Comparison of ENCODE assay signal across 14 cellular contexts in genomic region chr5:127321465-127321864, GRCh38.
DNase-seq lines count a peak whose midpoint lies in the region; ATAC-seq and TF ChIP-seq lines count a peak whose summit lies in the region.
"Had no signal": no experiment of that assay in that cellular context is flagged by ENCODE, and none has a peak within 500 bp of the region (broad histone marks: within the 10 kb centered on the region; RNA-seq: fewer than 3 reads in every experiment).

No MANE protein-coding gene starts in this region.

- H4K20me1 ChIP-seq in Loucy (ENCODE audit: insufficient read depth, low read length, poor library complexity, severe bottlenecking), result no peaks in the 10 kb centered on the region

- no peaks in the 10 kb centered on the region for H3K9me2 ChIP-seq in Loucy (replicated peaks; ENCODE audit: low read depth, low read length)

- no peak overlapping the region for H3K9ac ChIP-seq in Loucy (ENCODE audit: low read depth, low read length, poor library complexity, severe bottlenecking)

- no peak for DNase-seq in stimulated activated naive CD8-positive, alpha-beta T cell treated with anti-CD3 and anti-CD28 coated beads, Interleukin-15, Interleukin-2, amounts not matched to agents 100 U/mL and 50 U/mL, for 24 hours
- DNase-seq in activated naive CD8-positive, alpha-beta T cell treated with anti-CD3 and anti-CD28 coated beads, Interleukin-2, amount 50 U/mL, for 24 hours, result no peak
- DNase-seq in stimulated activated naive B cell treated with anti-CD40 and anti-IgM and Interleukin-4, amounts not matched to agents 10 μg/mL and 1 μg/mL and 100 μg/mL, for 72 hours, result peak; percentile 2
- DNase-seq in T-helper 2 cell treated with Interferon-gamma antibody and Interleukin-4, amounts not matched to agents 5 μg/mL and 100 μg/mL, for 36 hours (ENCODE audit: low spot score), result no peak
- DNase-seq in GM13977 (ENCODE audit: low spot score), result no peak
- DNase-seq: Caco-2; CD8-positive, alpha-beta T cell; DND-41; GDM1 had no signal

- H3K9me3 Mint-ChIP-seq in stimulated activated naive CD8-positive, alpha-beta T cell treated with anti-CD3 and anti-CD28 coated beads, Interleukin-15, Interleukin-2, amounts not matched to agents 100 ng/mL and 50 ng/mL, for 24 hours, result no peaks in the 10 kb centered on the region
- no peaks in the 10 kb centered on the region for H3K9me3 Mint-ChIP-seq in activated naive CD8-positive, alpha-beta T cell treated with anti-CD3 and anti-CD28 coated beads, Interleukin-2, amount 50 U/mL, for 24 hours
- no peaks in the 10 kb centered on the region for H3K9me3 Mint-ChIP-seq in stimulated activated naive B cell treated with anti-CD40 and anti-IgM and Interleukin-4, amounts not matched to agents 10 μg/mL and 1 μg/mL and 100 μg/mL, for 72 hours
- H3K9me3 Mint-ChIP-seq in T-helper 2 cell treated with Interferon-gamma antibody and Interleukin-4, amounts not matched to agents 5 μg/mL and 100 μg/mL, for 36 hours, result no peaks in the 10 kb centered on the region
- H3K9me3 Mint-ChIP-seq: CD8-positive, alpha-beta T cell had no signal

- peaks cover 6% of the 10 kb centered on the region for H3K27me3 Mint-ChIP-seq in stimulated activated naive CD8-positive, alpha-beta T cell treated with anti-CD3 and anti-CD28 coated beads, Interleukin-15, Interleukin-2, amounts not matched to agents 100 ng/mL and 50 ng/mL, for 24 hours
- H3K27me3 Mint-ChIP-seq in activated naive CD8-positive, alpha-beta T cell treated with anti-CD3 and anti-CD28 coated beads, Interleukin-2, amount 50 U/mL, for 24 hours, result peaks cover 6% of the 10 kb centered on the region
- peaks cover 5 to 19% of the 10 kb centered on the region in 2 donors for H3K27me3 Mint-ChIP-seq in stimulated activated naive B cell treated with anti-CD40 and anti-IgM and Interleukin-4, amounts not matched to agents 10 μg/mL and 1 μg/mL and 100 μg/mL, for 72 hours
- H3K27me3 Mint-ChIP-seq in T-helper 2 cell treated with Interferon-gamma antibody and Interleukin-4, amounts not matched to agents 5 μg/mL and 100 μg/mL, for 36 hours (ENCODE audit: low read depth), result peaks cover 12% of the 10 kb centered on the region

- no peak overlapping the region for H3K4me3 ChIP-seq in Loucy (ENCODE audit: low read length, poor library complexity, severe bottlenecking)

- no peaks in the 10 kb centered on the region for H3K79me2 ChIP-seq in Loucy (ENCODE audit: insufficient read depth, low read length)

- no peaks in the 10 kb centered on the region for H3K36me3 ChIP-seq in Loucy (ENCODE audit: insufficient read depth, low read length)

- H3K36me3 Mint-ChIP-seq in stimulated activated naive CD8-positive, alpha-beta T cell treated with anti-CD3 and anti-CD28 coated beads, Interleukin-15, Interleukin-2, amounts not matched to agents 100 ng/mL and 50 ng/mL, for 24 hours (ENCODE audit: low read depth), result no peaks in the 10 kb centered on the region
- H3K36me3 Mint-ChIP-seq in activated naive CD8-positive, alpha-beta T cell treated with anti-CD3 and anti-CD28 coated beads, Interleukin-2, amount 50 U/mL, for 24 hours (ENCODE audit: low read depth), result no peaks in the 10 kb centered on the region
- no peaks in the 10 kb centered on the region for H3K36me3 Mint-ChIP-seq in stimulated activated naive B cell treated with anti-CD40 and anti-IgM and Interleukin-4, amounts not matched to agents 10 μg/mL and 1 μg/mL and 100 μg/mL, for 72 hours
- H3K36me3 Mint-ChIP-seq in T-helper 2 cell treated with Interferon-gamma antibody and Interleukin-4, amounts not matched to agents 5 μg/mL and 100 μg/mL, for 36 hours (ENCODE audit: low read depth), result no peaks in the 10 kb centered on the region
- H3K36me3 Mint-ChIP-seq: CD14-positive monocyte; CD8-positive, alpha-beta T cell had no signal

- no peak overlapping the region for H2AFZ ChIP-seq in Loucy (ENCODE audit: low read length)

- H3K4me1 ChIP-seq in Loucy (ENCODE audit: insufficient read depth, low read length, poor library complexity, severe bottlenecking), result peaks cover 28% of the 10 kb centered on the region
- H3K4me1 ChIP-seq: Caco-2 had no signal

- in situ Hi-C loops in GM13977 (cut with MboI; ENCODE audit: low pct_unique_long_range_greater_than_20kb, low sequenced_read_pairs, unreplicated experiment), result loop anchor here (25.0 kb wide), 2 partner anchors 459 to 659 kb away; no protein-coding TSS in a partner anchor

- ATAC-seq in stimulated activated naive CD8-positive, alpha-beta T cell treated with anti-CD3 and anti-CD28 coated beads, Interleukin-15, Interleukin-2, amounts not matched to agents 100 U/mL and 50 U/mL, for 24 hours, result no peak
- peak; percentile 11 for ATAC-seq in activated naive CD8-positive, alpha-beta T cell treated with anti-CD3 and anti-CD28 coated beads, Interleukin-2, amount 50 U/mL, for 24 hours
- ATAC-seq in stimulated activated naive B cell treated with anti-CD40 and anti-IgM and Interleukin-4, amounts not matched to agents 10 μg/mL and 1 μg/mL and 100 μg/mL, for 72 hours (replicated peaks), result peak; percentile 72 to 74
- ATAC-seq in activated CD4-positive, CD25-positive, alpha-beta regulatory T cell treated with anti-CD3 and anti-CD28 coated beads, Interleukin-2, amount 50 U/mL, for 24 hours, result no peak
- ATAC-seq: CD8-positive, alpha-beta T cell had no signal

- no peak overlapping the region for H3K4me3 Mint-ChIP-seq in stimulated activated naive CD8-positive, alpha-beta T cell treated with anti-CD3 and anti-CD28 coated beads, Interleukin-15, Interleukin-2, amounts not matched to agents 100 ng/mL and 50 ng/mL, for 24 hours
- no peak overlapping the region for H3K4me3 Mint-ChIP-seq in activated naive CD8-positive, alpha-beta T cell treated with anti-CD3 and anti-CD28 coated beads, Interleukin-2, amount 50 U/mL, for 24 hours
- H3K4me3 Mint-ChIP-seq in stimulated activated naive B cell treated with anti-CD40 and anti-IgM and Interleukin-4, amounts not matched to agents 10 μg/mL and 1 μg/mL and 100 μg/mL, for 72 hours, result no peak overlapping the region
- H3K4me3 Mint-ChIP-seq in T-helper 2 cell treated with Interferon-gamma antibody and Interleukin-4, amounts not matched to agents 5 μg/mL and 100 μg/mL, for 36 hours, result no peak overlapping the region
- H3K4me3 Mint-ChIP-seq: B cell; CD14-positive monocyte; CD8-positive, alpha-beta T cell had no signal

- peak overlapping the region; percentile 77 for H3K4me2 ChIP-seq in Loucy (ENCODE audit: low read depth, low read length, poor library complexity, severe bottlenecking)

- no peaks in the 10 kb centered on the region for H3K27me3 ChIP-seq in Loucy (ENCODE audit: insufficient read depth, low read length, poor library complexity, severe bottlenecking)

- no peaks in the 10 kb centered on the region for H3K9me3 ChIP-seq in Loucy (ENCODE audit: insufficient read depth, low read depth, low read length)
- H3K9me3 ChIP-seq: Caco-2 had no signal

- H3K4me1 Mint-ChIP-seq in stimulated activated naive CD8-positive, alpha-beta T cell treated with anti-CD3 and anti-CD28 coated beads, Interleukin-15, Interleukin-2, amounts not matched to agents 100 ng/mL and 50 ng/mL, for 24 hours (ENCODE audit: low read depth), result peaks cover 28% of the 10 kb centered on the region
- H3K4me1 Mint-ChIP-seq in activated naive CD8-positive, alpha-beta T cell treated with anti-CD3 and anti-CD28 coated beads, Interleukin-2, amount 50 U/mL, for 24 hours, result peaks cover 26% of the 10 kb centered on the region
- H3K4me1 Mint-ChIP-seq in stimulated activated naive B cell treated with anti-CD40 and anti-IgM and Interleukin-4, amounts not matched to agents 10 μg/mL and 1 μg/mL and 100 μg/mL, for 72 hours, result peaks cover 12 to 18% of the 10 kb centered on the region in 2 donors
- H3K4me1 Mint-ChIP-seq in T-helper 2 cell treated with Interferon-gamma antibody and Interleukin-4, amounts not matched to agents 5 μg/mL and 100 μg/mL, for 36 hours (ENCODE audit: low read depth), result peaks cover 7% of the 10 kb centered on the region

- H3F3A ChIP-seq in Loucy (ENCODE audit: low read depth), result 0 out of 2 replicates have a peak, but pooled peaks cover 3% of the 10 kb centered on the region

- peak overlapping the region; percentile 33 for H3K27ac Mint-ChIP-seq in stimulated activated naive CD8-positive, alpha-beta T cell treated with anti-CD3 and anti-CD28 coated beads, Interleukin-15, Interleukin-2, amounts not matched to agents 100 ng/mL and 50 ng/mL, for 24 hours
- no peak overlapping the region for H3K27ac Mint-ChIP-seq in activated naive CD8-positive, alpha-beta T cell treated with anti-CD3 and anti-CD28 coated beads, Interleukin-2, amount 50 U/mL, for 24 hours
- no peak overlapping the region for H3K27ac Mint-ChIP-seq in stimulated activated naive B cell treated with anti-CD40 and anti-IgM and Interleukin-4, amounts not matched to agents 10 μg/mL and 1 μg/mL and 100 μg/mL, for 72 hours
- H3K27ac Mint-ChIP-seq in T-helper 2 cell treated with Interferon-gamma antibody and Interleukin-4, amounts not matched to agents 5 μg/mL and 100 μg/mL, for 36 hours, result no peak overlapping the region
- H3K27ac Mint-ChIP-seq: B cell; CD14-positive monocyte; CD8-positive, alpha-beta T cell had no signal

- no peak for TF ChIP-seq CTCF in Loucy (conservative IDR thresholded peaks at IDR 0.05; ENCODE audit: low read length)
- TF ChIP-seq CTCF in GM13977 (IDR thresholded peaks at IDR 0.05; ENCODE audit: extremely low read depth, insufficient read depth, missing control alignments), result no peak

Comparison
In these comparisons a context has a peak if more than half of its experiments do, and no peak if none do; other contexts are left out.
1. ATAC-seq: peak in activated naive CD8-positive, alpha-beta T cell treated with anti-CD3 and anti-CD28 coated beads, Interleukin-2, amount 50 U/mL, for 24 hours (single experiment) and stimulated activated naive B cell treated with anti-CD40 and anti-IgM and Interleukin-4, amounts not matched to agents 10 μg/mL and 1 μg/mL and 100 μg/mL, for 72 hours (2 of 2); none in stimulated activated naive CD8-positive, alpha-beta T cell treated with anti-CD3 and anti-CD28 coated beads, Interleukin-15, Interleukin-2, amounts not matched to agents 100 U/mL and 50 U/mL, for 24 hours (single experiment) and activated CD4-positive, CD25-positive, alpha-beta regulatory T cell treated with anti-CD3 and anti-CD28 coated beads, Interleukin-2, amount 50 U/mL, for 24 hours (0 of 2).